ENCODE assay signal across 13 cellular contexts in the genomic region with DNA sequence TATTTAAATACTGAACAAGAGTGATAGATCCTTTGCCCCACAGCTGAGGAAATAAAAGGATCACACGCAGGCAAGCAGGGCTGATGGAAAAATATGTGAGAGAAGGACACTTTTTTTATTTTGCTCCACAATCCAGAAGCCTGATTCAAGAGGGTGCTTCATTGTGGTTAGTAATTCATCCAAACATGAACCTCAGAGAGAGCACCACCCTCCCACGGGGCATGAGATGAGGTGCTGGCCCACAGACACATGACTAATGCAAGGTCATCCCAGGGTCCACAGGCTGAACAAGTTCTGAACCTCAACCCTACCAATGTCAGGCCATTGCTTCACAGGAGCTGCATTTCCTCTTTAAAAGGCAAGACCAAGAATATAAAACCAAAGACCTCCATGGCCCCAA.
A peak's percentile ranks its signal among the peaks of the same experiment; 100 is the strongest.
DNase-seq lines count a peak whose midpoint lies in the region; TF ChIP-seq lines count a peak whose summit lies in the region.
"Had no signal": no experiment of that assay in that cellular context is flagged by ENCODE, and none has a peak within 500 bp of the region (broad histone marks: within the 10 kb centered on the region; RNA-seq: fewer than 3 reads in every experiment).

No MANE protein-coding gene starts in this region.

- H3K9me3 ChIP-seq in neural progenitor cell (ENCODE audit: low read depth) (no peaks in the 10 kb centered on the region), ovary (no peaks in the 10 kb centered on the region)
- H3K9me3 ChIP-seq: gastrocnemius medialis had no signal

- H3K27ac ChIP-seq in neural progenitor cell (no peak overlapping the region), ovary (no peak overlapping the region)
- H3K27ac ChIP-seq: gastrocnemius medialis had no signal

- no peak overlapping the region for H2AFZ ChIP-seq in neural progenitor cell (replicated peaks)

- H3K4me3 Mint-ChIP-seq in chondrocyte (ENCODE audit: unreplicated experiment) (no peak overlapping the region), neural progenitor cell (no peak overlapping the region)
- H3K4me3 Mint-ChIP-seq: naive B cell; T-helper 2 cell treated with Interferon-gamma antibody and Interleukin-4, amounts not matched to agents 5 μg/mL and 100 μg/mL, for 36 hours had no signal

- H3F3A ChIP-seq in neural progenitor cell (ENCODE audit: low read depth): no peaks in the 10 kb centered on the region

- no peak overlapping the region for H3K4me2 ChIP-seq in neural progenitor cell

- H3K27me3 ChIP-seq in neural progenitor cell: no peaks in the 10 kb centered on the region
- no peaks in the 10 kb centered on the region for H3K27me3 ChIP-seq in ovary
- H3K27me3 ChIP-seq: gastrocnemius medialis had no signal

- peaks cover 2% of the 10 kb centered on the region for H3K36me3 Mint-ChIP-seq in chondrocyte (ENCODE audit: low read depth)
- peaks cover 4% of the 10 kb centered on the region for H3K36me3 Mint-ChIP-seq in neural progenitor cell
- H3K36me3 Mint-ChIP-seq: naive B cell had no signal

- intact Hi-C loops in ovary (cut with DNase I): loop anchor here in 1 of 4 donors (2.0 kb wide), 1 partner anchor 15 kb away; no protein-coding TSS in a partner anchor

- 34 to 55% (median 40%) methylated on average over 2 of the region's 2 CpGs for WGBS in ovary, 3 donors

- H3K79me2 ChIP-seq in neural progenitor cell (ENCODE audit: low read depth): no peaks in the 10 kb centered on the region

- H3K4me1 Mint-ChIP-seq in chondrocyte (ENCODE audit: low read depth): peaks cover 67% of the 10 kb centered on the region
- H3K4me1 Mint-ChIP-seq in neural progenitor cell: peaks cover 39% of the 10 kb centered on the region
- H3K4me1 Mint-ChIP-seq: naive B cell had no signal

- TF ChIP-seq EP300 in ovary (IDR thresholded peaks at IDR 0.05): no peak

- TF ChIP-seq POLR2A in ovary (IDR thresholded peaks at IDR 0.05): no peak

- peak; percentile 87 for DNase-seq in AG20443 (ENCODE audit: low spot score)
- DNase-seq in HT1080 (ENCODE audit: low read depth): peak; percentile 88
- DNase-seq in chondrocyte (ENCODE audit: low spot score): no peak
- no peak for DNase-seq in neural progenitor cell (ENCODE audit: low spot score)
- no peak for DNase-seq in NCI-H146 treated with DMSO at 0.1 percent for 48 hours (lab: John Stamatoyannopoulos, UW; ENCODE audit: unreplicated experiment)
- no peak for DNase-seq in NCI-H1417 (lab: John Stamatoyannopoulos, UW)
- no peak for DNase-seq in NCI-H1694 (lab: John Stamatoyannopoulos, UW)
- no peak for DNase-seq in ovary
- DNase-seq: activated gamma-delta T cell treated with Interleukin-2 at 50 U/mL for 16 hours, naive B cell, NCI-H187 treated with DMSO at 0.1 percent for 48 hours had no signal

- H4K20me1 ChIP-seq in neural progenitor cell (ENCODE audit: low read depth): no peaks in the 10 kb centered on the region

- no peak for TF ChIP-seq CTCF in chondrocyte (IDR thresholded peaks at IDR 0.05)
- no peak for TF ChIP-seq CTCF in neural progenitor cell (IDR thresholded peaks at IDR 0.05)
- TF ChIP-seq CTCF in ovary (IDR thresholded peaks at IDR 0.05): no peak

- no peak overlapping the region for H3K9ac ChIP-seq in neural progenitor cell

- peaks cover 29% of the 10 kb centered on the region for H3K4me1 ChIP-seq in neural progenitor cell
- H3K4me1 ChIP-seq in ovary (ENCODE audit: insufficient read depth): peaks cover 9% of the 10 kb centered on the region
- H3K4me1 ChIP-seq: gastrocnemius medialis had no signal

- H3K36me3 ChIP-seq in neural progenitor cell: no peaks in the 10 kb centered on the region
- H3K36me3 ChIP-seq in ovary: no peaks in the 10 kb centered on the region
- H3K36me3 ChIP-seq: gastrocnemius medialis had no signal

- H3K27ac Mint-ChIP-seq in chondrocyte (ENCODE audit: unreplicated experiment) (peak overlapping the region; percentile 91), neural progenitor cell (peak overlapping the region; percentile 45)
- H3K27ac Mint-ChIP-seq: naive B cell; T-helper 2 cell treated with Interferon-gamma antibody and Interleukin-4, amounts not matched to agents 5 μg/mL and 100 μg/mL, for 36 hours had no signal

- H3K27me3 Mint-ChIP-seq in chondrocyte (ENCODE audit: low read depth): no peaks in the 10 kb centered on the region
- H3K27me3 Mint-ChIP-seq in neural progenitor cell (ENCODE audit: insufficient read depth, low read depth): no peaks in the 10 kb centered on the region

- H3K9me3 Mint-ChIP-seq in chondrocyte (ENCODE audit: low read depth): no peaks in the 10 kb centered on the region
- peaks cover 19% of the 10 kb centered on the region for H3K9me3 Mint-ChIP-seq in neural progenitor cell
- H3K9me3 Mint-ChIP-seq: naive B cell; T-helper 2 cell treated with Interferon-gamma antibody and Interleukin-4, amounts not matched to agents 5 μg/mL and 100 μg/mL, for 36 hours had no signal

- H3K4me3 ChIP-seq in neural progenitor cell (no peak overlapping the region), ovary (no peak overlapping the region)
- H3K4me3 ChIP-seq: gastrocnemius medialis had no signal

Comparison
In these comparisons a context has a peak if more than half of its experiments do, and no peak if none do; other contexts are left out.
1. DNase-seq: peak in AG20443 (single experiment) and HT1080 (single experiment); none in chondrocyte (single experiment), neural progenitor cell (single experiment), NCI-H146 treated with DMSO at 0.1 percent for 48 hours (single experiment), NCI-H1417 (0 of 3), NCI-H1694 (single experiment) and ovary (0 of 5).